ENCODE assay signal across 30 cellular contexts in genomic region chr5:151180291-151180690, GRCh38. TPM values are rescaled to one million over a fixed set of nuclear protein-coding genes. Genes with fewer than 3 reads are reported as not detected.
DNase-seq lines count a peak whose midpoint lies in the region; ATAC-seq and TF ChIP-seq lines count a peak whose summit lies in the region.
"Had no signal": no experiment of that assay in that cellular context is flagged by ENCODE, and none has a peak within 500 bp of the region (broad histone marks: within the 10 kb centered on the region; RNA-seq: fewer than 3 reads in every experiment).

No MANE protein-coding gene starts in this region.

- TF ChIP-seq CTCF in upper lobe of right lung (IDR thresholded peaks at IDR 0.05) (no peak), osteoblast (IDR thresholded peaks at IDR 0.05; ENCODE audit: extremely low read depth, low read depth, low read length) (no peak)

- no peak for DNase-seq in activated naive CD8-positive, alpha-beta T cell treated with anti-CD3 and anti-CD28 coated beads, Interleukin-2, amount 50 U/mL, for 24 hours
- DNase-seq in activated CD8-positive, alpha-beta memory T cell treated with anti-CD3 and anti-CD28 coated beads, Interleukin-2, amount 50 U/mL, for 48 hours: peak; percentile 43
- DNase-seq in naive thymus-derived CD8-positive, alpha-beta T cell: no peak
- no peak for DNase-seq in upper lobe of right lung
- no peak for DNase-seq in osteoblast (ENCODE audit: insufficient read length, low spot score, missing footprints)
- DNase-seq in NCI-H1417 treated with DMSO at 0.1 percent for 48 hours (lab: John Stamatoyannopoulos, UW): no peak
- no peak for DNase-seq in sciatic nerve (ENCODE audit: low spot score)
- DNase-seq: activated CD4-positive, alpha-beta T cell treated with anti-CD3 and anti-CD28 coated beads for 36 hours; activated naive CD4-positive, alpha-beta T cell treated with anti-CD3 and anti-CD28 coated beads for 36 hours; activated T-cell treated with anti-CD3 and anti-CD28 coated beads, Interleukin-2, amount 50 U/mL, for 72 hours; AML-193; amniotic stem cell; DMS153; H9; kidney glomerular epithelial cell; lower lobe of right lung; NCI-H1436; NCI-H2107; NCI-H446; NCI-H748 treated with DMSO at 0.1 percent for 48 hours; Peyer's patch; SHP77 had no signal

- H4K20me1 ChIP-seq in osteoblast (ENCODE audit: insufficient read depth, low read length): no peaks in the 10 kb centered on the region

- H3K27me3 Mint-ChIP-seq in activated naive CD8-positive, alpha-beta T cell: no peaks in the 10 kb centered on the region
- no peaks in the 10 kb centered on the region for H3K27me3 Mint-ChIP-seq in activated naive CD8-positive, alpha-beta T cell treated with anti-CD3 and anti-CD28 coated beads, Interleukin-2, amount 50 U/mL, for 24 hours
- no peaks in the 10 kb centered on the region for H3K27me3 Mint-ChIP-seq in naive thymus-derived CD8-positive, alpha-beta T cell
- H3K27me3 Mint-ChIP-seq: activated CD4-positive, alpha-beta T cell treated with anti-CD3 and anti-CD28 coated beads for 36 hours; natural killer cell treated with Interleukin-12 subunit alpha and Interleukin-12 subunit beta and Interleukin-15 and Interleukin-18, amount 100 ng/mL, for 72 hours had no signal

- ATAC-seq in activated naive CD8-positive, alpha-beta T cell treated with anti-CD3 and anti-CD28 coated beads, Interleukin-2, amount 50 U/mL, for 24 hours: no peak
- ATAC-seq in naive thymus-derived CD8-positive, alpha-beta T cell: no peak
- ATAC-seq in upper lobe of right lung: peak; percentile 21
- no peak for ATAC-seq in sciatic nerve
- ATAC-seq: A549; activated CD4-positive, alpha-beta T cell treated with anti-CD3 and anti-CD28 coated beads for 36 hours; activated T-cell treated with anti-CD3 and anti-CD28 coated beads, Interleukin-2, amount 50 U/mL, for 72 hours; gastroesophageal sphincter; HepG2; lower lobe of right lung had no signal

- H3K4me3 ChIP-seq in upper lobe of right lung (no peak overlapping the region), osteoblast (ENCODE audit: insufficient read depth, low read length) (no peak overlapping the region)
- H3K4me3 ChIP-seq: A549, breast epithelium, gastroesophageal sphincter, lower lobe of right lung, Peyer's patch, skin epidermis, tibial nerve had no signal

- POLR2A ChIA-PET in naive thymus-derived CD8-positive, alpha-beta T cell (lab: Charles Lee): interaction anchor here (0.9 to 1.3 kb wide), 2 partner anchors 44 to 58 kb away, joined by 3 read pairs; partner anchors contain the start of gene CCDC69

- no peak overlapping the region for H2AFZ ChIP-seq in osteoblast (ENCODE audit: low read length)

- H3K36me3 ChIP-seq in upper lobe of right lung (peaks cover 39% of the 10 kb centered on the region), osteoblast (ENCODE audit: insufficient read depth, low read length) (no peaks in the 10 kb centered on the region)
- H3K36me3 ChIP-seq: breast epithelium had no signal

- H3K27ac ChIP-seq in upper lobe of right lung (no peak overlapping the region), osteoblast (ENCODE audit: low read depth, low read length) (no peak overlapping the region)
- H3K27ac ChIP-seq: A549, breast epithelium, gastroesophageal sphincter, lower lobe of right lung, Peyer's patch, skin epidermis, tibial nerve had no signal

- no peaks in the 10 kb centered on the region for H3K79me2 ChIP-seq in osteoblast (ENCODE audit: insufficient read depth, low read length)

- H3K9me3 ChIP-seq in upper lobe of right lung: no peaks in the 10 kb centered on the region
- H3K9me3 ChIP-seq in osteoblast (ENCODE audit: low read depth, low read length): no peaks in the 10 kb centered on the region
- H3K9me3 ChIP-seq: A549, breast epithelium, gastroesophageal sphincter, lower lobe of right lung, Peyer's patch, tibial nerve had no signal

- H3K4me1 Mint-ChIP-seq in activated naive CD8-positive, alpha-beta T cell (ENCODE audit: low read depth): peaks cover 14% of the 10 kb centered on the region
- H3K4me1 Mint-ChIP-seq in activated naive CD8-positive, alpha-beta T cell treated with anti-CD3 and anti-CD28 coated beads, Interleukin-2, amount 50 U/mL, for 24 hours: peaks cover 12% of the 10 kb centered on the region
- H3K4me1 Mint-ChIP-seq in naive thymus-derived CD8-positive, alpha-beta T cell: peaks cover 9 to 37% (median 24%) of the 10 kb centered on the region in 4 donors

- H3K27me3 ChIP-seq in upper lobe of right lung (no peaks in the 10 kb centered on the region), osteoblast (ENCODE audit: insufficient read depth, low read length) (peaks cover 13% of the 10 kb centered on the region)
- H3K27me3 ChIP-seq: breast epithelium, gastroesophageal sphincter, Peyer's patch, tibial nerve had no signal

- H3K4me2 ChIP-seq in osteoblast (ENCODE audit: insufficient read depth, low read length): no peak overlapping the region
- H3K4me2 ChIP-seq: A549 had no signal

- peaks cover 9% of the 10 kb centered on the region for H3K36me3 Mint-ChIP-seq in activated naive CD8-positive, alpha-beta T cell
- H3K36me3 Mint-ChIP-seq in activated naive CD8-positive, alpha-beta T cell treated with anti-CD3 and anti-CD28 coated beads, Interleukin-2, amount 50 U/mL, for 24 hours (ENCODE audit: low read depth): peaks cover 3% of the 10 kb centered on the region
- peaks cover 0 to 55% (median 26%) of the 10 kb centered on the region in 3 donors for H3K36me3 Mint-ChIP-seq in naive thymus-derived CD8-positive, alpha-beta T cell

- peak overlapping the region; percentile 84 for H3K27ac Mint-ChIP-seq in activated naive CD8-positive, alpha-beta T cell
- H3K27ac Mint-ChIP-seq in activated naive CD8-positive, alpha-beta T cell treated with anti-CD3 and anti-CD28 coated beads, Interleukin-2, amount 50 U/mL, for 24 hours: no peak overlapping the region
- peak overlapping the region in 7 of 10 donors; percentile 35 to 80 (median 72) for H3K27ac Mint-ChIP-seq in naive thymus-derived CD8-positive, alpha-beta T cell
- H3K27ac Mint-ChIP-seq: activated naive CD4-positive, alpha-beta T cell treated with anti-CD3 and anti-CD28 coated beads for 36 hours; activated T-cell treated with anti-CD3 and anti-CD28 coated beads, Interleukin-2, amount 50 U/mL, for 72 hours had no signal

- no peaks in the 10 kb centered on the region for H3K9me3 Mint-ChIP-seq in activated naive CD8-positive, alpha-beta T cell (ENCODE audit: low read depth)
- no peaks in the 10 kb centered on the region for H3K9me3 Mint-ChIP-seq in activated naive CD8-positive, alpha-beta T cell treated with anti-CD3 and anti-CD28 coated beads, Interleukin-2, amount 50 U/mL, for 24 hours
- no peaks in the 10 kb centered on the region for H3K9me3 Mint-ChIP-seq in naive thymus-derived CD8-positive, alpha-beta T cell
- H3K9me3 Mint-ChIP-seq: activated naive CD4-positive, alpha-beta T cell treated with anti-CD3 and anti-CD28 coated beads for 36 hours; activated T-cell treated with anti-CD3 and anti-CD28 coated beads, Interleukin-2, amount 50 U/mL, for 72 hours; H9; natural killer cell treated with Interleukin-12 subunit alpha and Interleukin-12 subunit beta and Interleukin-15 and Interleukin-18, amount 100 ng/mL, for 72 hours had no signal

- intact Hi-C loops in upper lobe of right lung (cut with DNase I): no loop called here
- intact Hi-C loops in sciatic nerve (cut with DNase I): no loop called here

- H3K4me1 ChIP-seq in upper lobe of right lung: no peaks in the 10 kb centered on the region
- H3K4me1 ChIP-seq in osteoblast (ENCODE audit: insufficient read depth, low read length): peaks cover 4% of the 10 kb centered on the region
- H3K4me1 ChIP-seq: A549, breast epithelium, gastroesophageal sphincter, lower lobe of right lung, Peyer's patch, tibial nerve had no signal

- no peak overlapping the region for H3K4me3 Mint-ChIP-seq in activated naive CD8-positive, alpha-beta T cell
- no peak overlapping the region for H3K4me3 Mint-ChIP-seq in activated naive CD8-positive, alpha-beta T cell treated with anti-CD3 and anti-CD28 coated beads, Interleukin-2, amount 50 U/mL, for 24 hours
- no peak overlapping the region for H3K4me3 Mint-ChIP-seq in naive thymus-derived CD8-positive, alpha-beta T cell
- H3K4me3 Mint-ChIP-seq: activated CD4-positive, alpha-beta T cell treated with anti-CD3 and anti-CD28 coated beads for 36 hours; activated naive CD4-positive, alpha-beta T cell treated with anti-CD3 and anti-CD28 coated beads for 36 hours; activated T-cell treated with anti-CD3 and anti-CD28 coated beads, Interleukin-2, amount 50 U/mL, for 72 hours; H9; natural killer cell treated with Interleukin-12 subunit alpha and Interleukin-12 subunit beta and Interleukin-15 and Interleukin-18, amount 100 ng/mL, for 72 hours had no signal

RNA-seq across cellular contexts. Expression of gene ANXA6, which starts 22.7 kb away (rescaled TPM):
- 100 to 1,000 TPM; 334 to 359 TPM for total RNA-seq in naive thymus-derived CD8-positive, alpha-beta T cell
- 100 to 1,000 TPM; 242 to 318 (median 254) TPM for polyA plus RNA-seq in naive thymus-derived CD8-positive, alpha-beta T cell
- total RNA-seq in upper lobe of right lung: 143 TPM
- total RNA-seq in osteoblast: 343 and 353 TPM in 2 replicates
- 211 TPM for total RNA-seq in sciatic nerve

RNA-seq across cellular contexts. Expression of gene CCDC69, which starts 43.6 kb away (rescaled TPM):
- 100 to 1,000 TPM; 131 to 151 TPM for total RNA-seq in naive thymus-derived CD8-positive, alpha-beta T cell
- 100 to 1,000 TPM in 1 of 3 donors, 10 to 100 TPM in 2; 79.8 to 130 (median 98.1) TPM for polyA plus RNA-seq in naive thymus-derived CD8-positive, alpha-beta T cell
- total RNA-seq in upper lobe of right lung (81.9 TPM), osteoblast (10.5 and 10.9 TPM in 2 replicates), sciatic nerve (45.8 TPM)
